Comparison of ENCODE assay signal across 15 cellular contexts in genomic region chr9:89491688-89492087, GRCh38. TPM values are rescaled to one million over a fixed set of nuclear protein-coding genes. Genes with fewer than 3 reads are reported as not detected.
DNase-seq lines count a peak whose midpoint lies in the region; ATAC-seq, FAIRE-seq and TF ChIP-seq lines count a peak whose summit lies in the region.
"Had no signal": no experiment of that assay in that cellular context is flagged by ENCODE, and none has a peak within 500 bp of the region (broad histone marks: within the 10 kb centered on the region; RNA-seq: fewer than 3 reads in every experiment).

No MANE protein-coding gene starts in this region.

- H3K9me3 ChIP-seq in mammary epithelial cell (replicated peaks; ENCODE audit: insufficient read depth, low read length) (no peaks in the 10 kb centered on the region), thyroid gland (no peaks in the 10 kb centered on the region), pancreas (no peaks in the 10 kb centered on the region)

- dilution Hi-C loops in mammary epithelial cell (cut with HindIII; ENCODE audit: low sequenced_read_pairs): no loop called here

- ATAC-seq in activated B cell treated with CpG ODN at 0.5 μM for 24 hours (ENCODE audit: low read depth): no peak
- ATAC-seq in central memory CD8-positive, alpha-beta T cell (replicated peaks; ENCODE audit: extremely low read depth, poor library complexity, severe bottlenecking): no peak
- peak; percentile 88 for ATAC-seq in stimulated activated naive CD8-positive, alpha-beta T cell treated with anti-CD3 and anti-CD28 coated beads, Interleukin-15, Interleukin-2, amounts not matched to agents 100 U/mL and 50 U/mL, for 24 hours
- ATAC-seq in pancreas: no peak

- H3K9ac ChIP-seq in mammary epithelial cell (ENCODE audit: insufficient read depth, low read length): no peak overlapping the region

- 82% methylated on average over 2 of the region's 8 CpGs for WGBS in mammary epithelial cell (ENCODE audit: low coverage, missing lambda C conversion rate)
- 87 to 91% methylated on average over 8 of the region's 8 CpGs for WGBS in thyroid gland, 2 donors
- WGBS in pancreas, 2 donors: 93 to 97% methylated on average over 8 of the region's 8 CpGs

- peak; percentile 75 for DNase-seq in activated effector memory CD4-positive, alpha-beta T cell treated with anti-CD3 and anti-CD28 coated beads, Interleukin-2, amount 50 U/mL, for 16 hours
- DNase-seq in activated effector memory CD4-positive, alpha-beta T cell treated with Interleukin-2 at 50 U/mL for 16 hours: no peak
- DNase-seq in activated B cell treated with CpG ODN at 0.5 μM for 24 hours: no peak
- DNase-seq in central memory CD8-positive, alpha-beta T cell (ENCODE audit: low spot score in 2 of 2): no peak
- peak; percentile 64 for DNase-seq in stimulated activated naive CD8-positive, alpha-beta T cell treated with anti-CD3 and anti-CD28 coated beads, Interleukin-15, Interleukin-2, amounts not matched to agents 100 U/mL and 50 U/mL, for 24 hours
- DNase-seq in mammary epithelial cell: no peak
- DNase-seq in thyroid gland: no peak
- DNase-seq in pancreas: no peak
- DNase-seq: DMS153, left ventricle myocardium inferior, NCI-H2171 treated with DMSO at 0.1 percent for 48 hours had no signal

- H3K27me3 ChIP-seq in mammary epithelial cell (ENCODE audit: insufficient read depth, low read length) (peaks cover 3% of the 10 kb centered on the region), thyroid gland (no peaks in the 10 kb centered on the region), pancreas (no peaks in the 10 kb centered on the region)

- peak overlapping the region; percentile 48 for H3K27ac Mint-ChIP-seq in activated B cell treated with CpG ODN at 0.5 μM for 24 hours
- peak overlapping the region; percentile 84 for H3K27ac Mint-ChIP-seq in central memory CD8-positive, alpha-beta T cell (ENCODE audit: low read depth)

- no peak overlapping the region for H2AFZ ChIP-seq in mammary epithelial cell (ENCODE audit: low read depth, low read length)

- no peak for FAIRE-seq in pancreas (lab: Jason Lieb, UNC)
- FAIRE-seq: bronchial epithelial cell had no signal

- no TSS peak for BruUV-seq in mammary epithelial cell (replicated peaks; lab: Mats Ljungman, UMichigan)

- no peak for TF ChIP-seq POLR2A in thyroid gland (IDR thresholded peaks at IDR 0.05)

- H3K36me3 ChIP-seq in mammary epithelial cell (ENCODE audit: insufficient read depth, low read length): no peaks in the 10 kb centered on the region
- H3K36me3 ChIP-seq in thyroid gland: no peaks in the 10 kb centered on the region
- no peaks in the 10 kb centered on the region for H3K36me3 ChIP-seq in pancreas
- H3K36me3 ChIP-seq: left ventricle myocardium inferior had no signal

- no peak overlapping the region for H3K4me3 Mint-ChIP-seq in activated B cell treated with CpG ODN at 0.5 μM for 24 hours
- H3K4me3 Mint-ChIP-seq in central memory CD8-positive, alpha-beta T cell: peak overlapping the region; percentile 92

- H3K4me3 ChIP-seq in mammary epithelial cell (replicated peaks in 1 of 3; ENCODE audit: insufficient read depth in 1 of 3, low read depth in 2 of 3, low read length in 3 of 3) (no peak overlapping the region), thyroid gland (replicated peaks in 1 of 3) (no peak overlapping the region), pancreas (no peak overlapping the region)
- H3K4me3 ChIP-seq: left ventricle myocardium inferior, skin epidermis had no signal

- H3K79me2 ChIP-seq in mammary epithelial cell (ENCODE audit: insufficient read depth, low read length): no peaks in the 10 kb centered on the region

- TF ChIP-seq CTCF in activated B cell treated with CpG ODN at 0.5 μM for 24 hours (IDR thresholded peaks at IDR 0.05) (no peak), mammary epithelial cell (conservative IDR thresholded peaks at IDR 0.05 in 1 of 2, IDR thresholded peaks at IDR 0.05 in 1 of 2; ENCODE audit: extremely low read depth in 1 of 2, insufficient read depth in 1 of 2, low read depth in 1 of 2, low read length in 2 of 2) (no peak), thyroid gland (IDR thresholded peaks at IDR 0.05) (no peak), pancreas (IDR thresholded peaks at IDR 0.05) (no peak)

- POLR2A ChIA-PET in activated B cell treated with CpG ODN at 0.5 μM for 24 hours (lab: Charles Lee): no interaction called here

- H3K27ac ChIP-seq in mammary epithelial cell (ENCODE audit: insufficient read depth, low read depth, low read length) (no peak overlapping the region), thyroid gland (no peak overlapping the region), pancreas (no peak overlapping the region)
- H3K27ac ChIP-seq: epithelial cell of prostate, HL-60, left ventricle myocardium inferior had no signal

- in situ Hi-C loops in mammary epithelial cell (cut with MboI; ENCODE audit: low sequenced_read_pairs in 2 of 2): no loop called here

- intact Hi-C loops in activated B cell treated with CpG ODN at 0.5 μM for 24 hours (cut with micrococcal nuclease) (no loop called here), mammary epithelial cell (cut with micrococcal nuclease) (no loop called here), thyroid gland (cut with DNase I) (no loop called here), pancreas (cut with DNase I) (no loop called here)

- H3K27me3 Mint-ChIP-seq in activated B cell treated with CpG ODN at 0.5 μM for 24 hours: no peaks in the 10 kb centered on the region
- H3K27me3 Mint-ChIP-seq in central memory CD8-positive, alpha-beta T cell: no peaks in the 10 kb centered on the region

- H3K4me2 ChIP-seq in mammary epithelial cell (ENCODE audit: insufficient read depth, low read depth, low read length): no peak overlapping the region

- no peaks in the 10 kb centered on the region for H3K9me3 Mint-ChIP-seq in activated B cell treated with CpG ODN at 0.5 μM for 24 hours
- no peaks in the 10 kb centered on the region for H3K9me3 Mint-ChIP-seq in central memory CD8-positive, alpha-beta T cell

- CTCF ChIA-PET in activated B cell treated with CpG ODN at 0.5 μM for 24 hours (lab: Charles Lee): no interaction called here
- CTCF ChIA-PET in mammary epithelial cell (lab: Charles Lee; ENCODE audit: low non-redundant PET): no interaction called here

- H3K4me1 ChIP-seq in mammary epithelial cell (ENCODE audit: insufficient read depth, low read length) (no peaks in the 10 kb centered on the region), thyroid gland (peaks cover 1 to 25% of the 10 kb centered on the region in 2 donors), pancreas (peaks cover 0 to 9% (median 0%) of the 10 kb centered on the region in 3 donors)

- H3K36me3 Mint-ChIP-seq in activated B cell treated with CpG ODN at 0.5 μM for 24 hours (ENCODE audit: low read depth): peaks cover 11% of the 10 kb centered on the region
- H3K36me3 Mint-ChIP-seq in central memory CD8-positive, alpha-beta T cell (ENCODE audit: insufficient read depth): peaks cover 18% of the 10 kb centered on the region

- no peaks in the 10 kb centered on the region for H4K20me1 ChIP-seq in mammary epithelial cell (ENCODE audit: insufficient read depth, low read length)

- H3K4me1 Mint-ChIP-seq in activated B cell treated with CpG ODN at 0.5 μM for 24 hours: peaks cover 94% of the 10 kb centered on the region
- peaks cover 94% of the 10 kb centered on the region for H3K4me1 Mint-ChIP-seq in central memory CD8-positive, alpha-beta T cell

RNA-seq across cellular contexts. Expression of gene SEMA4D, which starts 6.2 kb away (rescaled TPM):
- total RNA-seq in activated B cell treated with CpG ODN at 0.5 μM for 24 hours (68.0 and 79.7 TPM in 2 replicates), mammary epithelial cell (1 to 10 TPM; 1.7 to 2.3 TPM), thyroid gland (10 to 100 TPM; 19.9 to 29.6 (median 28.9) TPM), pancreas (10 to 100 TPM in 5 of 6 donors, 1 to 10 TPM in 1; 7.1 to 29.7 (median 13.0) TPM)
- polyA plus RNA-seq in mammary epithelial cell (0.71 TPM), pancreas (10 to 100 TPM in 1 of 2 donors, 1 to 10 TPM in 1; 7.8 to 10.4 TPM)
- 2.5 TPM for polyA minus RNA-seq in mammary epithelial cell

Comparison
In these comparisons a context has a peak if more than half of its experiments do, and no peak if none do; other contexts are left out.
1. DNase-seq: peak in activated effector memory CD4-positive, alpha-beta T cell treated with anti-CD3 and anti-CD28 coated beads, Interleukin-2, amount 50 U/mL, for 16 hours (single experiment) and stimulated activated naive CD8-positive, alpha-beta T cell treated with anti-CD3 and anti-CD28 coated beads, Interleukin-15, Interleukin-2, amounts not matched to agents 100 U/mL and 50 U/mL, for 24 hours (single experiment); none in activated effector memory CD4-positive, alpha-beta T cell treated with Interleukin-2 at 50 U/mL for 16 hours (single experiment), activated B cell treated with CpG ODN at 0.5 μM for 24 hours (single experiment), central memory CD8-positive, alpha-beta T cell (0 of 2), mammary epithelial cell (single experiment), thyroid gland (0 of 2) and pancreas (0 of 6).